8 cellular contexts compared by ENCODE assay signal in the genomic region with DNA sequence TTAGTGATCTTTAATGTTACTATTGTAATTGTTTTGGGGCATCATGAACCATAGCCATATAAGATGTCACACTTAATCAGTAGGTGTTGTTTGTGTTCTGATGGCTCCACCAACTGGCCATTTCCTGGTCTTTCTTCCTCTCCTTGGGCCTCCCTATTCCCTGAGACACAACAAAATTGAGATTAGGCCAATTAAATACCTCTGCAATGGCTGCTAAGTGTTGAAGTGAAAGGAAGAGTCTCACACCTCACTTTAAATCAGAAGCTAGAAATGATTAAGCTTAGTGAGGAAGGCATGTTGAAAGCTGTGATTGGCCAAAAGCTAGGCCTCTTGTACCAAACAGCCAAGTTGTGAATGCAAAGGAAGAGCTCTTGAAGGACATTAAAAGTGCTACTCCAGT. TPM values are rescaled to one million over a fixed set of nuclear protein-coding genes. Genes with fewer than 3 reads are reported as not detected.
DNase-seq lines count a peak whose midpoint lies in the region; ATAC-seq and TF ChIP-seq lines count a peak whose summit lies in the region.
"Had no signal": no experiment of that assay in that cellular context is flagged by ENCODE, and none has a peak within 500 bp of the region (broad histone marks: within the 10 kb centered on the region; RNA-seq: fewer than 3 reads in every experiment).

No MANE protein-coding gene starts in this region.

- peaks cover 3% of the 10 kb centered on the region for H3K4me1 ChIP-seq in mammary epithelial cell (ENCODE audit: insufficient read depth, low read length)
- H3K4me1 ChIP-seq in mucosa of descending colon (ENCODE audit: low read depth): no peaks in the 10 kb centered on the region

- peaks cover 52% of the 10 kb centered on the region for H3K79me2 ChIP-seq in mammary epithelial cell (ENCODE audit: insufficient read depth, low read length)

- no TSS peak for BruUV-seq in mammary epithelial cell (replicated peaks; lab: Mats Ljungman, UMichigan)

- H2AFZ ChIP-seq in mammary epithelial cell (ENCODE audit: low read depth, low read length): peak overlapping the region; percentile 33

- CTCF ChIA-PET in mammary epithelial cell (lab: Charles Lee; ENCODE audit: low non-redundant PET): interaction anchor here (0.5 to 1.1 kb wide), 2 partner anchors 191 to 635 kb away, joined by 3 to 11 read pairs; no protein-coding TSS in a partner anchor

- DNase-seq in MG63: peak; percentile 19
- DNase-seq in mammary epithelial cell: peak; percentile 34
- peak in 1 of 3 donors; percentile 51 for DNase-seq in mucosa of descending colon
- no peak for DNase-seq in ureter (ENCODE audit: low spot score)
- DNase-seq in kidney glomerular epithelial cell (lab: John Stamatoyannopoulos, UW): no peak

- no peak overlapping the region for H3K4me3 ChIP-seq in GM12875 (ENCODE audit: low read depth, low read length)
- no peak overlapping the region for H3K4me3 ChIP-seq in MG63
- H3K4me3 ChIP-seq in mammary epithelial cell (replicated peaks in 1 of 3; ENCODE audit: insufficient read depth in 1 of 3, low read depth in 2 of 3, low read length in 3 of 3): no peak overlapping the region
- H3K4me3 ChIP-seq in mucosa of descending colon: no peak overlapping the region
- H3K4me3 ChIP-seq: SK-N-MC had no signal

- H3K27me3 ChIP-seq in MG63 (no peaks in the 10 kb centered on the region), mammary epithelial cell (ENCODE audit: insufficient read depth, low read length) (no peaks in the 10 kb centered on the region)

- TF ChIP-seq CTCF in GM12875 (IDR thresholded peaks at IDR 0.05; ENCODE audit: borderline replicate concordance, insufficient read depth, low read depth, low read length): peak; percentile 15; the same call in 1 of the 2 replicates
- TF ChIP-seq CTCF in mammary epithelial cell (conservative IDR thresholded peaks at IDR 0.05 in 1 of 2, IDR thresholded peaks at IDR 0.05 in 1 of 2; ENCODE audit: extremely low read depth in 1 of 2, insufficient read depth in 1 of 2, low read depth in 1 of 2, low read length in 2 of 2): peak; percentile 31 to 51
- no peak for TF ChIP-seq CTCF in mucosa of descending colon (IDR thresholded peaks at IDR 0.05)

- no peak overlapping the region for H3K9ac ChIP-seq in mammary epithelial cell (ENCODE audit: insufficient read depth, low read length)

- intact Hi-C loops in mammary epithelial cell (cut with micrococcal nuclease): loop anchor here (1.0 kb wide), 1 partner anchor 246 kb away; no protein-coding TSS in a partner anchor
- intact Hi-C loops in mucosa of descending colon (cut with DNase I, micrococcal nuclease): loop anchor here in 1 of 2 donors (10.0 kb wide), 1 partner anchor 251 kb away; no protein-coding TSS in a partner anchor

- H3K9me3 ChIP-seq in MG63: peaks cover 4% of the 10 kb centered on the region; the same call in 1 of the 2 replicates
- H3K9me3 ChIP-seq in mammary epithelial cell (replicated peaks; ENCODE audit: insufficient read depth, low read length): no peaks in the 10 kb centered on the region
- no peaks in the 10 kb centered on the region for H3K9me3 ChIP-seq in mucosa of descending colon

- H3K4me2 ChIP-seq in mammary epithelial cell (ENCODE audit: insufficient read depth, low read depth, low read length): no peak overlapping the region

- no peak overlapping the region for H3K27ac ChIP-seq in mammary epithelial cell (ENCODE audit: insufficient read depth, low read depth, low read length)
- H3K27ac ChIP-seq: SK-N-MC had no signal

- ATAC-seq in mucosa of descending colon (peak; percentile 71), GM21381 (IDR thresholded peaks at IDR 0.05; ENCODE audit: unreplicated experiment) (no peak)

- in situ Hi-C loops in mammary epithelial cell (cut with MboI; ENCODE audit: low sequenced_read_pairs in 2 of 2): no loop called here

- H4K20me1 ChIP-seq in mammary epithelial cell (ENCODE audit: insufficient read depth, low read length): no peaks in the 10 kb centered on the region

- H3K36me3 ChIP-seq in MG63 (no peaks in the 10 kb centered on the region), mammary epithelial cell (ENCODE audit: insufficient read depth, low read length) (no peaks in the 10 kb centered on the region), mucosa of descending colon (ENCODE audit: low read depth) (no peaks in the 10 kb centered on the region)

- dilution Hi-C loops in mammary epithelial cell (cut with HindIII; ENCODE audit: low sequenced_read_pairs): loop anchor here (5.0 kb wide), 1 partner anchor 46 kb away; no protein-coding TSS in a partner anchor

RNA-seq across cellular contexts. Expression of a gene that starts 30.7 kb away (rescaled TPM):
- 23.6 and 40.7 TPM in 2 replicates for total RNA-seq in MG63 (2014; rRNA removed; shearing (Covaris generic); ENCODE audit: low replicate concordance)
- total RNA-seq in mammary epithelial cell: 10 to 100 TPM; 17.3 to 19.0 TPM
- polyA plus RNA-seq in mammary epithelial cell: 10.4 TPM
- polyA minus RNA-seq in mammary epithelial cell: 7.4 TPM
- 10 to 100 TPM; 56.5 to 63.9 (median 63.3) TPM for total RNA-seq in mucosa of descending colon
- 38.1 TPM for total RNA-seq in ureter

Comparison
In these comparisons a context has a peak if more than half of its experiments do, and no peak if none do; other contexts are left out.
1. DNase-seq: peak in MG63 (single experiment) and mammary epithelial cell (single experiment); none in ureter (single experiment) and kidney glomerular epithelial cell (single experiment).